ENCODE assay signal across 12 cellular contexts in the genomic region with DNA sequence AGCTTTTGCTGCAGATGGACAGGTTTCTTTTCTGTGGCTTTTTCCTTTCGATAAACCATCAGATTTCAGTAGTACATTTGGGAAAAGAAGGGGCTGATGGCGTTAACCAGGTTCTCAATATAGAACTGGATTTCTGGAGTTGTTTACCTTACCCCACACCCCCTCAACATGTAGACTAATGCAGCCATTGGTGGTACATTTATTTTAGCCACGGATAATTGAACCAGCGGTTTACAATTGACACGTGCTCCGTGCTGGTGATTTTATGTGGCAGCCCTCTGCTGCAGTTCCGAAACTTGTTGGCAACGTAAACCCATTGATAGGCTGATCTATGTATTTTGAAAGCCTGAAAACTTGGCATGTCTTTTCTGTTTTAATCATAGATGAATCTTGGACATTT. TPM values are rescaled to one million over a fixed set of nuclear protein-coding genes. Genes with fewer than 3 reads are reported as not detected.
DNase-seq lines count a peak whose midpoint lies in the region; ATAC-seq and TF ChIP-seq lines count a peak whose summit lies in the region.
"Had no signal": no experiment of that assay in that cellular context is flagged by ENCODE, and none has a peak within 500 bp of the region (broad histone marks: within the 10 kb centered on the region; RNA-seq: fewer than 3 reads in every experiment).

No MANE protein-coding gene starts in this region.

- intact Hi-C loops in activated CD8-positive, alpha-beta T cell treated with anti-CD3 and anti-CD28 coated beads for 36 hours (cut with micrococcal nuclease): no loop called here

- H3K27ac ChIP-seq in osteoblast (ENCODE audit: low read depth, low read length): no peak overlapping the region
- H3K27ac ChIP-seq: 22Rv1 had no signal

- no peaks in the 10 kb centered on the region for H3K4me1 ChIP-seq in osteoblast (ENCODE audit: insufficient read depth, low read length)

- ATAC-seq in GM19351 (IDR thresholded peaks at IDR 0.05; ENCODE audit: unreplicated experiment): no peak
- ATAC-seq in activated CD8-positive, alpha-beta T cell treated with anti-CD3 and anti-CD28 coated beads for 36 hours: no peak
- ATAC-seq in HG02798 (IDR thresholded peaks at IDR 0.05; ENCODE audit: poor library complexity, unreplicated experiment): no peak

- no peaks in the 10 kb centered on the region for H3K9me3 Mint-ChIP-seq in activated CD8-positive, alpha-beta T cell treated with anti-CD3 and anti-CD28 coated beads for 36 hours

- peaks cover 44% of the 10 kb centered on the region for H3K27me3 ChIP-seq in MG63
- H3K27me3 ChIP-seq in osteoblast (ENCODE audit: insufficient read depth, low read length): peaks cover 36% of the 10 kb centered on the region

- H3K36me3 Mint-ChIP-seq in activated CD8-positive, alpha-beta T cell treated with anti-CD3 and anti-CD28 coated beads for 36 hours (ENCODE audit: low read depth): peaks cover 1% of the 10 kb centered on the region

- H4K20me1 ChIP-seq in osteoblast (ENCODE audit: insufficient read depth, low read length): no peaks in the 10 kb centered on the region

- H3K4me3 ChIP-seq in MG63 (peak overlapping the region; percentile 15; the same call in 1 of the 2 replicates), epithelial cell of esophagus (ENCODE audit: low read length) (peak overlapping the region; percentile 53), osteoblast (ENCODE audit: insufficient read depth, low read length) (no peak overlapping the region)

- no peaks in the 10 kb centered on the region for H3K36me3 ChIP-seq in MG63
- H3K36me3 ChIP-seq in osteoblast (ENCODE audit: insufficient read depth, low read length): no peaks in the 10 kb centered on the region
- H3K36me3 ChIP-seq: Peyer's patch, stomach had no signal

- peaks cover 8% of the 10 kb centered on the region for H3K4me1 Mint-ChIP-seq in activated CD8-positive, alpha-beta T cell treated with anti-CD3 and anti-CD28 coated beads for 36 hours (ENCODE audit: low read depth)

- no peak overlapping the region for H3K4me3 Mint-ChIP-seq in activated CD8-positive, alpha-beta T cell treated with anti-CD3 and anti-CD28 coated beads for 36 hours

- H3K27ac Mint-ChIP-seq in activated CD8-positive, alpha-beta T cell treated with anti-CD3 and anti-CD28 coated beads for 36 hours: no peak overlapping the region

- H3K79me2 ChIP-seq in osteoblast (ENCODE audit: insufficient read depth, low read length): no peaks in the 10 kb centered on the region

- DNase-seq in DMS79 treated with DMSO at 0.1 percent for 48 hours (lab: John Stamatoyannopoulos, UW) (peak; percentile 28), DMS79 (lab: John Stamatoyannopoulos, UW) (no peak), MG63 (no peak), epithelial cell of esophagus (ENCODE audit: low read depth) (no peak), osteoblast (ENCODE audit: insufficient read length, low spot score, missing footprints) (peak; percentile 25)
- no peak for DNase-seq in activated CD8-positive, alpha-beta T cell treated with anti-CD3 and anti-CD28 coated beads for 36 hours
- DNase-seq: NCI-H1436, Peyer's patch, stomach had no signal

- TF ChIP-seq CTCF in epithelial cell of esophagus (IDR thresholded peaks at IDR 0.05; ENCODE audit: insufficient read depth, low read depth, low read length, missing control alignments): no peak
- no peak for TF ChIP-seq CTCF in osteoblast (IDR thresholded peaks at IDR 0.05; ENCODE audit: extremely low read depth, low read depth, low read length)
- no peak for TF ChIP-seq CTCF in activated CD8-positive, alpha-beta T cell treated with anti-CD3 and anti-CD28 coated beads for 36 hours (IDR thresholded peaks at IDR 0.05)

- CTCF ChIA-PET in activated CD8-positive, alpha-beta T cell treated with anti-CD3 and anti-CD28 coated beads for 36 hours (lab: Charles Lee): no interaction called here

- no peak overlapping the region for H3K4me2 ChIP-seq in osteoblast (ENCODE audit: insufficient read depth, low read length)

- no peak overlapping the region for H2AFZ ChIP-seq in osteoblast (ENCODE audit: low read length)

- peaks cover 53% of the 10 kb centered on the region for H3K27me3 Mint-ChIP-seq in activated CD8-positive, alpha-beta T cell treated with anti-CD3 and anti-CD28 coated beads for 36 hours

- H3K9me3 ChIP-seq in MG63: no peaks in the 10 kb centered on the region
- H3K9me3 ChIP-seq in osteoblast (ENCODE audit: low read depth, low read length): no peaks in the 10 kb centered on the region
- H3K9me3 ChIP-seq: stomach had no signal

- POLR2A ChIA-PET in activated CD8-positive, alpha-beta T cell treated with anti-CD3 and anti-CD28 coated beads for 36 hours (lab: Charles Lee): no interaction called here

RNA-seq across cellular contexts. Expression of a gene that starts 5.4 kb away (rescaled TPM):
- total RNA-seq in MG63 (2014; rRNA removed; shearing (Covaris generic); ENCODE audit: low replicate concordance): 2.8 and 3.8 TPM in 2 replicates
- total RNA-seq in osteoblast: 0.59 and 0.72 TPM in 2 replicates
- not detected for total RNA-seq in activated CD8-positive, alpha-beta T cell treated with anti-CD3 and anti-CD28 coated beads for 36 hours
- total RNA-seq: Peyer's patch had no signal

Comparison
In these comparisons a context has a peak if more than half of its experiments do, and no peak if none do; other contexts are left out.
1. DNase-seq: peak in DMS79 treated with DMSO at 0.1 percent for 48 hours (single experiment) and osteoblast (single experiment); none in DMS79 (single experiment), MG63 (single experiment), epithelial cell of esophagus (single experiment) and activated CD8-positive, alpha-beta T cell treated with anti-CD3 and anti-CD28 coated beads for 36 hours (single experiment).